ENCODE assay signal across 1 cellular context in genomic region chr3:105835606-105836005, GRCh38.
TF ChIP-seq lines count a peak whose summit lies in the region.

No MANE protein-coding gene starts in this region.

TF ChIP-seq in A549, 52 proteins besides CTCF, POLR2A, EP300 and RAD21 (continued from another document):
- no peak for TF ChIP-seq ATOH8 (CRISPR knock-in tag; IDR thresholded peaks at IDR 0.05; ENCODE audit: low read depth)
- no peak for TF ChIP-seq ESRRA (IDR thresholded peaks at IDR 0.05; ENCODE audit: borderline replicate concordance, low read length)
- no peak for TF ChIP-seq KDM5A (IDR thresholded peaks at IDR 0.05)
- TF ChIP-seq CBX2 (IDR thresholded peaks at IDR 0.05; ENCODE audit: borderline replicate concordance, low read depth), result no peak
- TF ChIP-seq HDAC2 (IDR thresholded peaks at IDR 0.05), result no peak
- no peak for TF ChIP-seq USF2 (IDR thresholded peaks at IDR 0.05)
- no peak for TF ChIP-seq MAZ (IDR thresholded peaks at IDR 0.05; ENCODE audit: borderline replicate concordance, low read depth, low read length)
- TF ChIP-seq GATA3 (IDR thresholded peaks at IDR 0.05; ENCODE audit: borderline replicate concordance), result peak; percentile 66
- no peak for TF ChIP-seq PBX3 (IDR thresholded peaks at IDR 0.05)
- TF ChIP-seq FOSL2 (IDR thresholded peaks at IDR 0.05), result no peak
- TF ChIP-seq FOSL2 (CRISPR knock-in tag; IDR thresholded peaks at IDR 0.05), result no peak
